In genomic region chr4:1581164-1581894, GRCh38 we compare ENCODE assay signal across 8 cellular contexts.
DNase-seq lines count a peak whose midpoint lies in the region; ATAC-seq and TF ChIP-seq lines count a peak whose summit lies in the region.
"Not testable (repeated sequence)": the region's sequence is repeated elsewhere in the genome, so short reads cannot be mapped to it uniquely, and the experiment has no call there.

No MANE protein-coding gene starts in this region.

- H3K27me3 ChIP-seq in HCT116 (ENCODE audit: insufficient read depth, low read length); ascending aorta: not testable (repeated sequence)

- TF ChIP-seq RAD21 in HCT116 (IDR thresholded peaks at IDR 0.05; ENCODE audit: low read depth) = not testable (repeated sequence)

- POLR2A ChIA-PET in HCT116 (lab: Charles Lee); WTC11 (lab: Charles Lee): not testable (repeated sequence)

- H3K4me2 ChIP-seq in HCT116 (ENCODE audit: low read length) = peak overlapping the region; percentile 38; the same call in 1 of the 2 replicates

- H3K4me1 Mint-ChIP-seq in WTC11 = peaks cover 16% of the 10 kb centered on the region

- H3K36me3 Mint-ChIP-seq in WTC11 = not testable (repeated sequence)

- TF ChIP-seq CTCF in HCT116 (IDR thresholded peaks at IDR 0.05 in 2 of 3, conservative IDR thresholded peaks at IDR 0.05 in 1 of 3; ENCODE audit: borderline replicate concordance in 1 of 3, insufficient read depth in 1 of 3, low read depth in 2 of 3, low read length in 2 of 3); NB4 (IDR thresholded peaks at IDR 0.05; ENCODE audit: low read depth, low read length); WTC11 (IDR thresholded peaks at IDR 0.05); ascending aorta (IDR thresholded peaks at IDR 0.05): not testable (repeated sequence)

- DNase-seq in ELR (ENCODE audit: low read depth) = peak; percentile 82
- DNase-seq in HCT116 (ENCODE audit: low read depth, low spot score) = peak; percentile 86
- DNase-seq in NB4 (ENCODE audit: low read depth) = peak; percentile 99
- peak; percentile 98 for DNase-seq in WTC11 (ENCODE audit: low spot score)
- peak; percentile 82 to 97 for DNase-seq in ascending aorta (ENCODE audit: low spot score in 2 of 2)
- DNase-seq in cardiac septum (ENCODE audit: low spot score) = peak; percentile 93
- DNase-seq in pons (ENCODE audit: low spot score) = peak; percentile 70
- peak; percentile 88 for DNase-seq in stromal cell of bone marrow (ENCODE audit: low read depth)

- H3K4me3 Mint-ChIP-seq in WTC11 = not testable (repeated sequence)

- not testable (repeated sequence) for H3K9me3 ChIP-seq in HCT116 (ENCODE audit: control insufficient read depth in 1 of 2, insufficient read depth in 1 of 2, low read depth in 1 of 2, low read length in 2 of 2); ascending aorta

- not testable (repeated sequence) for H3K79me2 ChIP-seq in HCT116 (ENCODE audit: insufficient read depth, low read length)

- H3K27me3 Mint-ChIP-seq in WTC11 (ENCODE audit: low read depth) = not testable (repeated sequence)

- not testable (repeated sequence) for TF ChIP-seq POLR2A in HCT116 (IDR thresholded peaks at IDR 0.05; ENCODE audit: borderline replicate concordance, extremely low read depth, insufficient read depth, insufficient read length)
- TF ChIP-seq POLR2A in NB4 (IDR thresholded peaks at IDR 0.05; ENCODE audit: extremely low read depth, insufficient read length) = peak; percentile 30

- intact Hi-C loops in HCT116 (cut with micrococcal nuclease); cardiac septum (cut with DNase I): not testable (repeated sequence)
- intact Hi-C loops in ascending aorta (cut with DNase I) = loop anchor here (2.0 to 5.0 kb wide), 4 partner anchors 103 to 333 kb away; partner anchors contain the start of genes CTBP1, FAM53A, NSD2 and SLBP

- not testable (repeated sequence) for H3K9me2 ChIP-seq in HCT116 (ENCODE audit: insufficient read depth)

- peaks cover 13% of the 10 kb centered on the region for H3K9me3 Mint-ChIP-seq in WTC11

- not testable (repeated sequence) for H3K27ac ChIP-seq in HCT116 (ENCODE audit: low read depth, low read length)
- peak overlapping the region; percentile 41 to 43 for H3K27ac ChIP-seq in ascending aorta

- not testable (repeated sequence) for H2AFZ ChIP-seq in HCT116 (ENCODE audit: low read depth, low read length, poor library complexity, severe bottlenecking)

- peaks cover 9 to 22% of the 10 kb centered on the region in 2 experiments for H3K4me1 ChIP-seq in HCT116 (ENCODE audit: control insufficient read depth in 1 of 2, insufficient read depth in 2 of 2, low read length in 2 of 2)
- not testable (repeated sequence) for H3K4me1 ChIP-seq in ascending aorta

- H3K4me3 ChIP-seq in HCT116 (replicated peaks in 1 of 2; ENCODE audit: low read depth in 1 of 2, low read length in 2 of 2); NB4 (ENCODE audit: low read depth, low read length); ascending aorta: not testable (repeated sequence)

- not testable (repeated sequence) for H3K36me3 ChIP-seq in HCT116 (ENCODE audit: control insufficient read depth in 1 of 2, insufficient read depth in 2 of 2, low read length in 2 of 2); ascending aorta

- ATAC-seq in HCT116 (peak; percentile 71), WTC11 (peak; percentile 61)

- RAD21 ChIA-PET in HCT116 (lab: Charles Lee; ENCODE audit: low non-redundant PET in 1 of 2, low total read pairs in 2 of 2, uncharacterized antibody in 2 of 2, unreplicated experiment in 2 of 2) = not testable (repeated sequence)

- H4K20me1 ChIP-seq in HCT116 (ENCODE audit: insufficient read depth) = not testable (repeated sequence)

- H3K9ac ChIP-seq in HCT116 (ENCODE audit: low read length) = not testable (repeated sequence)

- H3K27ac Mint-ChIP-seq in WTC11 = not testable (repeated sequence)

- BruUV-seq in HCT116 (replicated peaks; lab: Mats Ljungman, UMichigan) = TSS peak; percentile 87

- CTCF ChIA-PET in HCT116 (lab: Charles Lee) = not testable (repeated sequence)
- CTCF ChIA-PET in WTC11 (lab: Charles Lee) = interaction anchor here (1.3 kb wide), 1 partner anchor 32 kb away, joined by 3 read pairs; no protein-coding TSS in a partner anchor

TF ChIP-seq in HCT116, 20 proteins besides CTCF, POLR2A, EP300 and RAD21:
- TF ChIP-seq POLR2AphosphoS5 (IDR thresholded peaks at IDR 0.05; ENCODE audit: low read depth, low read length) = peak; percentile 33; the same call in 1 of the 2 replicates
